ENCODE assay signal across 1 cellular context in the genomic region with DNA sequence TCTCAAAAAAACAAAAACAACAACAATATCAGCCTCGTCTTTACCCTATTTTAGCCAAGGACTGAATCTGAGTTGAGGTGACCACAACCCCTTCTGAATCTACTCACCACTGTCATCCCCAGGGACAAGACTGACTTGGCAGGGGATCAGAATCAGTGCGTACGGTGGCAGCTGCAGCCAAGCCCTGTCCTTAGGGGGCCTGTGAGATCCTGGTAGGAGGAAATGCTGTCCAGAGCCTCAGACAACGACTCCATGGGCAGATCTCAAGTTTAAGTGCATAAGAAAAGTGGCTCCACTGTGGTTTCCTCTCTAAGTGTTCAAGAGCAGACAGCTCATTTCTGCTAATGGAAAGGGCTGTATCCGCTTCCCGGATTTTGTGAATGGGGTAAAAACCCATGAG.
TF ChIP-seq lines count a peak whose summit lies in the region.

No MANE protein-coding gene starts in this region.

TF ChIP-seq in WTC11, 78 proteins besides CTCF, POLR2A, EP300 and RAD21 (continued from another document):
- TF ChIP-seq, protein P1, sequence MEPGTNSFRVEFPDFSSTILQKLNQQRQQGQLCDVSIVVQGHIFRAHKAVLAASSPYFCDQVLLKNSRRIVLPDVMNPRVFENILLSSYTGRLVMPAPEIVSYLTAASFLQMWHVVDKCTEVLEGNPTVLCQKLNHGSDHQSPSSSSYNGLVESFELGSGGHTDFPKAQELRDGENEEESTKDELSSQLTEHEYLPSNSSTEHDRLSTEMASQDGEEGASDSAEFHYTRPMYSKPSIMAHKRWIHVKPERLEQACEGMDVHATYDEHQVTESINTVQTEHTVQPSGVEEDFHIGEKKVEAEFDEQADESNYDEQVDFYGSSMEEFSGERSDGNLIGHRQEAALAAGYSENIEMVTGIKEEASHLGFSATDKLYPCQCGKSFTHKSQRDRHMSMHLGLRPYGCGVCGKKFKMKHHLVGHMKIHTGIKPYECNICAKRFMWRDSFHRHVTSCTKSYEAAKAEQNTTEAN (CRISPR knock-in tag; IDR thresholded peaks at IDR 0.05): no peak
- no peak for TF ChIP-seq ZNF416 (CRISPR knock-in tag; IDR thresholded peaks at IDR 0.05)
- TF ChIP-seq ZNF263 (CRISPR knock-in tag; IDR thresholded peaks at IDR 0.05; ENCODE audit: low read depth): no peak
- TF ChIP-seq, protein P2, sequence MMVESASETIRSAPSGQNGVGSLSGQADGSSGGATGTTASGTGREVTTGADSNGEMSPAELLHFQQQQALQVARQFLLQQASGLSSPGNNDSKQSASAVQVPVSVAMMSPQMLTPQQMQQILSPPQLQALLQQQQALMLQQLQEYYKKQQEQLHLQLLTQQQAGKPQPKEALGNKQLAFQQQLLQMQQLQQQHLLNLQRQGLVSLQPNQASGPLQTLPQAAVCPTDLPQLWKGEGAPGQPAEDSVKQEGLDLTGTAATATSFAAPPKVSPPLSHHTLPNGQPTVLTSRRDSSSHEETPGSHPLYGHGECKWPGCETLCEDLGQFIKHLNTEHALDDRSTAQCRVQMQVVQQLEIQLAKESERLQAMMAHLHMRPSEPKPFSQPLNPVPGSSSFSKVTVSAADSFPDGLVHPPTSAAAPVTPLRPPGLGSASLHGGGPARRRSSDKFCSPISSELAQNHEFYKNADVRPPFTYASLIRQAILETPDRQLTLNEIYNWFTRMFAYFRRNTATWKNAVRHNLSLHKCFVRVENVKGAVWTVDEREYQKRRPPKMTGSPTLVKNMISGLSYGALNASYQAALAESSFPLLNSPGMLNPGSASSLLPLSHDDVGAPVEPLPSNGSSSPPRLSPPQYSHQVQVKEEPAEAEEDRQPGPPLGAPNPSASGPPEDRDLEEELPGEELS (CRISPR knock-in tag; IDR thresholded peaks at IDR 0.05): no peak
- TF ChIP-seq, protein P3, sequence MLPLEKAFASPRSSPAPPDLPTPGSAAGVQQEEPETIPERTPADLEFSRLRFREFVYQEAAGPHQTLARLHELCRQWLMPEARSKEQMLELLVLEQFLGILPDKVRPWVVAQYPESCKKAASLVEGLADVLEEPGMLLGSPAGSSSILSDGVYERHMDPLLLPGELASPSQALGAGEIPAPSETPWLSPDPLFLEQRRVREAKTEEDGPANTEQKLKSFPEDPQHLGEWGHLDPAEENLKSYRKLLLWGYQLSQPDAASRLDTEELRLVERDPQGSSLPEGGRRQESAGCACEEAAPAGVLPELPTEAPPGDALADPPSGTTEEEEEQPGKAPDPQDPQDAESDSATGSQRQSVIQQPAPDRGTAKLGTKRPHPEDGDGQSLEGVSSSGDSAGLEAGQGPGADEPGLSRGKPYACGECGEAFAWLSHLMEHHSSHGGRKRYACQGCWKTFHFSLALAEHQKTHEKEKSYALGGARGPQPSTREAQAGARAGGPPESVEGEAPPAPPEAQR (CRISPR knock-in tag; IDR thresholded peaks at IDR 0.05): no peak
- TF ChIP-seq, protein P4, sequence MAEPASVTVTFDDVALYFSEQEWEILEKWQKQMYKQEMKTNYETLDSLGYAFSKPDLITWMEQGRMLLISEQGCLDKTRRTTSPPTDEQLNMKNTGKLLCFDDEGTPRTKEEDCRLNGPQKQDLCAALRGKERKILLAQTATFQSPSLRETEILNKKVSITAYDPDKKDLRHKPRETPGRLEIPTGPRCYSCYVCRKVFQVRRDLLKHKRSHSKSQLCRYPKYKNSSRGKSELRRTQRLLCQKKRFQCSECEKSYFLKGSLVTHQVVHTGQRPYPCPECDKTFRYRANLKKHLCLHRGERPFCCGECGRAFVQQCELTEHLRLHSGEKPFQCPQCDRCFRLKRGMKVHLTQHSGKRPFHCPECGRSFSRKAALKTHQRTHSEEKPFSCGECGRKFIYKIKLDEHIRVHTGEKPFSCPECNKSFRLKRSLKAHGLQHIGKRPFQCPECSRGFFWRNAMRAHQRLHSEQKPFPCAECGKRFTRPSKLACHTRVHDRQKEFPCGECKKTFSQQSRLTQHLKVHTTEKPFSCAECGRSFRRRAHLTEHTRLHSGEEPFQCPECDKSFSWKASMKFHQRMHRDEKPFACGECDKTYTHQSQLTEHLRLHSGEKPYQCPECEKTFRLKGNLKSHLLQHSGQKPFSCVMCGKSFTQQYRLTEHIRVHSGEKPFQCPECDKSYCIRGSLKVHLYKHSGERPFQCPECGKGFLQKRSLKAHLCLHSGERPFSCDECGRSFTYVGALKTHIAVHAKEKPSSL (CRISPR knock-in tag; conservative IDR thresholded peaks at IDR 0.05): no peak
- TF ChIP-seq, protein P5, sequence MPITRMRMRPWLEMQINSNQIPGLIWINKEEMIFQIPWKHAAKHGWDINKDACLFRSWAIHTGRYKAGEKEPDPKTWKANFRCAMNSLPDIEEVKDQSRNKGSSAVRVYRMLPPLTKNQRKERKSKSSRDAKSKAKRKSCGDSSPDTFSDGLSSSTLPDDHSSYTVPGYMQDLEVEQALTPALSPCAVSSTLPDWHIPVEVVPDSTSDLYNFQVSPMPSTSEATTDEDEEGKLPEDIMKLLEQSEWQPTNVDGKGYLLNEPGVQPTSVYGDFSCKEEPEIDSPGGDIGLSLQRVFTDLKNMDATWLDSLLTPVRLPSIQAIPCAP (CRISPR knock-in tag; IDR thresholded peaks at IDR 0.05): no peak
- TF ChIP-seq HMGA2 (CRISPR knock-in tag; IDR thresholded peaks at IDR 0.05): no peak
- TF ChIP-seq CREB1 (CRISPR knock-in tag; IDR thresholded peaks at IDR 0.05): no peak
- no peak for TF ChIP-seq CBFB (CRISPR knock-in tag; IDR thresholded peaks at IDR 0.05; ENCODE audit: low read depth)
- TF ChIP-seq, protein P6, sequence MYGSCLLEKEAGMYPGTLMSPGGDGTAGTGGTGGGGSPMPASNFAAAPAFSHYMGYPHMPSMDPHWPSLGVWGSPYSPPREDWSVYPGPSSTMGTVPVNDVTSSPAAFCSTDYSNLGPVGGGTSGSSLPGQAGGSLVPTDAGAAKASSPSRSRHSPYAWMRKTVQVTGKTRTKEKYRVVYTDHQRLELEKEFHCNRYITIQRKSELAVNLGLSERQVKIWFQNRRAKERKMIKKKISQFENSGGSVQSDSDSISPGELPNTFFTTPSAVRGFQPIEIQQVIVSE (CRISPR knock-in tag; IDR thresholded peaks at IDR 0.05; ENCODE audit: borderline replicate concordance): no peak
- no peak for TF ChIP-seq RORB (CRISPR knock-in tag; IDR thresholded peaks at IDR 0.05)
